In the genomic region with DNA sequence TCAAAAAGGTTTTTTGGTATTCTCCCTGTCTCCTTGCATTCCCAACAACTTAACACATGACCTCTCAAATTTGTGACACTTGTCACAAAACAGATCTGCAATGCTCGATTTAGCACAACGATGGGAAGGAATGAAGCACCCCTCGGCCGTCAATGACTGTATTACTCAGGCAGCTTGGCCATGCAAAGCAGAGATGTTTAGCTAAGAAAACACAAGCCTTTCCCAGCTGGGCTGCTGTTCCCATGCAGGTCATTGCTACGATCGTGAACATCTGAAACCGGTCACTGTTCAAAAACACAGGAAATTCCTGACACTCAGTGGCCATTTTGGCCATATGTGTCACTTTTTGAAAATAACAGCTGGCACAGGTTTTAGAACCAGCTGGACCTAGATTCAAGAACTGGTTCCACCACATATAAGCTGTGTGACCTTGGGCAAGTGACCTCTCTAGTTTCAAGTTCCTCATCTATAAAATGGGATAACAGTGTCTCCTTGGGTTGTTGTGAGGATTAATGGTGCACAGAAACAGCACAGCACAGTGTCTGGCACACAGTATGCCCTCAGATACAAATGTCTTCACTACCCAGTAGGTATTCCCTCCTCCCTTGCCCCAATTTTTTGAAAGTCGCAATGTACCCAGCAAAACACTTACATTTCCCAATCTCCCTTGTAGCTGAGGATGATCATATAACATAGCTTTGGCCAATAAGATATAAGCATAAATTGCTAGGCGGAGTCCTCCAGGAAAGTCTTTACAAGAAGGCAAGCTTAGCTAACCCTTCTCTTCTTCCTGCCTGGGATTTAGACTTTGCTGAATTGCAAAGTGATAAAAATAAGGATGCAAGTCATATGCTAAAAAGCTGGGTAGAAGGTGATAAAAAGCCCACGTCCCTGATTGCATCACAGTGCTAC, we compare ENCODE assay signal across 16 cellular contexts.
"Had no signal": no experiment of that assay in that cellular context is flagged by ENCODE, and none has a peak within 500 bp of the region (broad histone marks: within the 10 kb centered on the region; RNA-seq: fewer than 3 reads in every experiment).

No MANE protein-coding gene starts in this region.

- H3K27me3 ChIP-seq: adrenal gland, body of pancreas, dorsolateral prefrontal cortex, esophagus muscularis mucosa, foreskin keratinocyte, ovary, uterus had no signal

- H3K4me3 ChIP-seq: adrenal gland, body of pancreas, dorsolateral prefrontal cortex, esophagus muscularis mucosa, left ventricle myocardium inferior, ovary, uterus had no signal

- H3K4me1 ChIP-seq: adrenal gland, body of pancreas, esophagus muscularis mucosa, foreskin keratinocyte, uterus had no signal

- DNase-seq: activated CD4-positive, alpha-beta T cell treated with anti-CD3 and anti-CD28 coated beads for 48 hours; activated CD8-positive, alpha-beta memory T cell treated with anti-CD3 and anti-CD28 coated beads for 24 hours; activated naive CD4-positive, alpha-beta T cell treated with anti-CD3 and anti-CD28 coated beads for 36 hours; body of pancreas; cerebellar nuclear complex; dorsolateral prefrontal cortex; foreskin keratinocyte; left ventricle myocardium inferior; ovary; stimulated activated CD4-positive, alpha-beta T cell treated with anti-CD3 and anti-CD28 coated beads, Interleukin-15, amount 100 ng/mL, for 24 hours; stimulated activated CD4-positive, alpha-beta T cell treated with anti-CD3 and anti-CD28 coated beads, Interleukin-4, amount 100 ng/mL, for 24 hours; uterus had no signal

- H3K36me3 ChIP-seq: adrenal gland, left ventricle myocardium inferior, ovary, uterus had no signal

- ATAC-seq: body of pancreas, foreskin keratinocyte had no signal

- FAIRE-seq: endometrium, islet of Langerhans had no signal

- H3K9me3 ChIP-seq: adrenal gland, body of pancreas, esophagus muscularis mucosa, left ventricle myocardium inferior, ovary, uterus had no signal

- H3K27ac ChIP-seq: adrenal gland, body of pancreas, dorsolateral prefrontal cortex, esophagus muscularis mucosa, foreskin keratinocyte, left ventricle myocardium inferior, ovary, uterus had no signal
